Comparison of ENCODE assay signal across 17 cellular contexts in the genomic region with DNA sequence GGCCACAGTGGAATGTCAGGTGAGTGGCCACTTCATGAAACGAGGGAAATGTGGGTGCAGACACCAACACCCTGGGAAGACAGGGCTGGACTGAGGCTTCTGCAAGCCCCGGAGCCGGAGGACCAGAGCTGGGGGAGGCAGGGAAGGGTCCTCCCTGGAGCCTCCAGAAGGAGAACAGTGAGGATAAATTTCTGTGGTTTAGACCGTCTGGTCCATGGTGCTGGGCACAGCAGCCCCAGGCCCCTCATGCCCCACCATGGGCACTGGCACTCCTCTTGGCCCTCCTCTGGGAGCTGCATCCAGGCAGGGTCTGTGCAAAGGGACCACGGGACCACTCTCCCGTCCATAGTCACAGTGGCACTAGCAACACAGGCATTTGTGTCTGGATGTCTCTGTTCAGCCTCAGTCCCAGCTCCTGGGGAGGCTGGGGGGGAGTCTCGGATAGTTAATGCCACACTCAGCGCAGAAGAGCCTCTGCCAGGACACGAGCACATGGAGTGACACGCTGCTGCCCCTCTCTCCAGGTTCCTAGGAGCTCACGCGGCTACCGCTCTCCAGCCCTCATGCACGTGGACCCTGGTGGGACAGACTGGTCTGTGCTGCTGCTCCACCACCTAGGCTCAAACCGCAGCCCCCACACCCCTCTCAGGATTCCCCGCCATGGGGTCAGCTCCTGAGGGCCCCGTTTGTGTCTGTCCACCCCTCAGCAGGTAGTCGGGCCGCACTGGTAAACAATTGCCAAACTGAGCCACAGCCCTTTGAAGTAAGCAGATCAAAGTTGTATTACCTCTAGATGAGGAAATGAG.
"Had no signal": no experiment of that assay in that cellular context is flagged by ENCODE, and none has a peak within 500 bp of the region (broad histone marks: within the 10 kb centered on the region; RNA-seq: fewer than 3 reads in every experiment).

No MANE protein-coding gene starts in this region.

- FAIRE-seq: frontal cortex, small intestine had no signal

- ATAC-seq: left lung; lower lobe of right lung; stimulated activated naive B cell treated with anti-CD40 and anti-IgM and Interleukin-4, amounts not matched to agents 10 μg/mL and 1 μg/mL and 100 μg/mL, for 72 hours had no signal

- DNase-seq: effector CD8-positive, alpha-beta T cell; heart left ventricle; hippocampal formation; kidney glomerular epithelial cell; left lung; lower lobe of right lung; midbrain; small intestine; stimulated activated CD4-positive, alpha-beta T cell treated with anti-CD3 and anti-CD28 coated beads, Interleukin-4, amount 100 ng/mL, for 1 hour; stimulated activated CD8-positive, alpha-beta memory T cell treated with anti-CD3 and anti-CD28 coated beads, Interleukin-4, amount 100 ng/mL, for 48 hours; stimulated activated naive B cell treated with anti-CD40 and anti-IgM and Interleukin-4, amounts not matched to agents 10 μg/mL and 1 μg/mL and 100 μg/mL, for 72 hours; thyroid gland had no signal

- H3K27ac ChIP-seq: breast epithelium, coronary artery, heart left ventricle, left lung, lower lobe of right lung, right atrium auricular region, suprapubic skin, thyroid gland had no signal

- H3K27me3 ChIP-seq: heart left ventricle, right atrium auricular region, thyroid gland had no signal

- H3K4me3 ChIP-seq: breast epithelium, coronary artery, heart left ventricle, left lung, lower lobe of right lung, right atrium auricular region, suprapubic skin, thyroid gland had no signal

- H3K9me3 ChIP-seq: breast epithelium, heart left ventricle, left lung, lower lobe of right lung, right atrium auricular region, suprapubic skin, thyroid gland had no signal

- H3K4me1 ChIP-seq: breast epithelium, heart left ventricle, left lung, lower lobe of right lung, right atrium auricular region, suprapubic skin, thyroid gland had no signal

- H3K36me3 ChIP-seq: breast epithelium, heart left ventricle, left lung, lower lobe of right lung, right atrium auricular region, suprapubic skin, thyroid gland had no signal
